In genomic region chr3:52313774-52314188, GRCh38 we compare ENCODE assay signal across 9 cellular contexts. TPM values are rescaled to one million over a fixed set of nuclear protein-coding genes. Genes with fewer than 3 reads are reported as not detected.
DNase-seq lines count a peak whose midpoint lies in the region; ATAC-seq, FAIRE-seq and TF ChIP-seq lines count a peak whose summit lies in the region.
"Had no signal": no experiment of that assay in that cellular context is flagged by ENCODE, and none has a peak within 500 bp of the region (broad histone marks: within the 10 kb centered on the region; RNA-seq: fewer than 3 reads in every experiment).

No MANE protein-coding gene starts in this region.

- H3K9me3 ChIP-seq in SK-N-SH (no peaks in the 10 kb centered on the region), HepG2 (ENCODE audit: low read length) (no peaks in the 10 kb centered on the region)
- H3K9me3 ChIP-seq: pancreas had no signal

- TF ChIP-seq POLR2A in HepG2 (IDR thresholded peaks at IDR 0.05; ENCODE audit: insufficient read depth in 1 of 2, low read depth in 2 of 2, low read length in 2 of 2), result no peak

- FAIRE-seq in HepG2 (lab: Jason Lieb, UNC), result no peak
- FAIRE-seq: pancreas had no signal

- TF ChIP-seq CTCF in SK-N-SH (IDR thresholded peaks at IDR 0.05) (no peak), HepG2 (CRISPR knock-in tag; IDR thresholded peaks at IDR 0.05) (no peak)

- POLR2A ChIA-PET in SK-N-SH (lab: Yijun Ruan, JAX) (no interaction called here), HepG2 (lab: Yijun Ruan, JAX) (interaction anchor here (0.9 kb wide), 1 partner anchor 76 kb away, joined by 3 read pairs; no protein-coding TSS in a partner anchor)

- no TSS peak for BruUV-seq in HepG2 (replicated peaks; lab: Mats Ljungman, UMichigan)

- in situ Hi-C loops in HepG2 (cut with HindIII; ENCODE audit: extremely low pct_ligation_motif_present, low pct_unique_long_range_greater_than_20kb), result no loop called here

- H3K27me3 ChIP-seq in SK-N-SH (ENCODE audit: insufficient read depth), result no peaks in the 10 kb centered on the region
- H3K27me3 ChIP-seq in HepG2 (ENCODE audit: control insufficient read depth in 1 of 2, insufficient read depth in 2 of 2, low read length in 2 of 2), result no peaks in the 10 kb centered on the region; a peak in 1 of 5 replicates
- H3K27me3 ChIP-seq: pancreas had no signal

- peaks cover 24 to 83% of the 10 kb centered on the region in 2 experiments for H3K4me1 ChIP-seq in SK-N-SH (ENCODE audit: control insufficient read depth in 1 of 2, insufficient read depth in 2 of 2, low read depth in 1 of 2, low read length in 1 of 2)
- H3K4me1 ChIP-seq in HepG2 (ENCODE audit: insufficient read depth, low read length), result peaks cover 27% of the 10 kb centered on the region
- H3K4me1 ChIP-seq: pancreas had no signal

- H3K4me2 ChIP-seq in SK-N-SH (peak overlapping the region; percentile 44; the same call in 1 of the 2 replicates), HepG2 (ENCODE audit: low read depth, low read length) (no peak overlapping the region)

- H3F3A ChIP-seq in SK-N-SH (replicated peaks; ENCODE audit: insufficient read depth), result no peaks in the 10 kb centered on the region

- H2AFZ ChIP-seq in SK-N-SH (ENCODE audit: low read depth), result peak overlapping the region; percentile 43; the same call in 1 of the 2 replicates
- no peak overlapping the region for H2AFZ ChIP-seq in HepG2 (ENCODE audit: low read length)

- WGBS in SK-N-SH (ENCODE audit: low lambda C conversion rate), result 33% methylated on average over 4 of the region's 4 CpGs
- WGBS in HepG2 (ENCODE audit: low lambda C conversion rate), result 47% methylated on average over 3 of the region's 4 CpGs

- H3K36me3 ChIP-seq in SK-N-SH (replicated peaks in 1 of 2; ENCODE audit: control insufficient read depth in 1 of 2, insufficient read depth in 2 of 2, low read length in 1 of 2) (no peaks in the 10 kb centered on the region), HepG2 (replicated peaks in 1 of 2; ENCODE audit: control insufficient read depth in 1 of 2, insufficient read depth in 2 of 2, low read length in 2 of 2) (no peaks in the 10 kb centered on the region)
- H3K36me3 ChIP-seq: pancreas had no signal

- H3K4me3 ChIP-seq in SK-N-SH (ENCODE audit: low read depth in 2 of 2, low read length in 1 of 2) (no peak overlapping the region), HepG2 (replicated peaks in 1 of 3; ENCODE audit: insufficient read depth in 1 of 3, low read depth in 2 of 3, low read length in 3 of 3) (no peak overlapping the region)
- H3K4me3 ChIP-seq: pancreas had no signal

- intact Hi-C loops in HepG2 (cut with micrococcal nuclease; ENCODE audit: unreplicated experiment), result no loop called here

- DNase-seq in A172 (ENCODE audit: low spot score) (peak; percentile 68), SK-N-SH (no peak), HepG2 (ENCODE audit: low spot score) (no peak), NCI-H2107 (lab: John Stamatoyannopoulos, UW) (no peak), cerebellar cortex (ENCODE audit: low spot score) (no peak), NCI-H1048 (lab: John Stamatoyannopoulos, UW) (no peak)

- H3K27ac ChIP-seq in SK-N-SH (ENCODE audit: low read depth in 2 of 2, low read length in 1 of 2), result peak overlapping the region; percentile 61 to 85
- H3K27ac ChIP-seq in HepG2 (ENCODE audit: extremely low read length, insufficient read depth, low read length), result no peak overlapping the region

- no peak for TF ChIP-seq EP300 in SK-N-SH (IDR thresholded peaks at IDR 0.05; ENCODE audit: borderline replicate concordance in 1 of 2, low read depth in 1 of 2, low read length in 1 of 2)
- TF ChIP-seq EP300 in HepG2 (IDR thresholded peaks at IDR 0.05; ENCODE audit: low read depth in 2 of 2, low read length in 2 of 2), result no peak
- TF ChIP-seq EP300 in HepG2 (CRISPR knock-in tag; IDR thresholded peaks at IDR 0.05; ENCODE audit: borderline replicate concordance), result no peak

- H3K9me2 ChIP-seq in SK-N-SH, result no peaks in the 10 kb centered on the region

- H3K79me2 ChIP-seq in SK-N-SH (ENCODE audit: insufficient read depth) (no peaks in the 10 kb centered on the region), HepG2 (ENCODE audit: insufficient read depth, low read length) (no peaks in the 10 kb centered on the region)

- TF ChIP-seq RAD21 in SK-N-SH (IDR thresholded peaks at IDR 0.05; ENCODE audit: low read length) (no peak), HepG2 (CRISPR knock-in tag; IDR thresholded peaks at IDR 0.05) (no peak)

- ATAC-seq in GM18907 (IDR thresholded peaks at IDR 0.05; ENCODE audit: unreplicated experiment) (peak; percentile 88), HG03039 (IDR thresholded peaks at IDR 0.05; ENCODE audit: unreplicated experiment) (peak; percentile 69), HepG2 (peak; percentile 13; the same call in 1 of the 3 replicates)

- H3K9ac ChIP-seq in SK-N-SH (peak overlapping the region; percentile 29; the same call in 1 of the 2 replicates), HepG2 (ENCODE audit: insufficient read depth, low read depth, low read length) (no peak overlapping the region)

- H4K20me1 ChIP-seq in SK-N-SH (ENCODE audit: insufficient read depth) (no peaks in the 10 kb centered on the region), HepG2 (ENCODE audit: insufficient read depth, low read length) (peaks cover 3% of the 10 kb centered on the region; the same call in 1 of the 2 replicates)

- CTCF ChIA-PET in SK-N-SH (lab: Yijun Ruan, JAX) (interaction anchor here (0.6 to 3.2 kb wide), 3 partner anchors 12 to 93 kb away, joined by 3 to 21 read pairs (median 3); no protein-coding TSS in a partner anchor), HepG2 (lab: Yijun Ruan, JAX; ENCODE audit: low intra/inter-chr PET ratio, low total read pairs) (no interaction called here)

RNA-seq across cellular contexts. Expression of gene DNAH1, which starts 2.3 kb away (rescaled TPM):
- 0.69 and 3.1 TPM in 2 replicates for total RNA-seq in A172 (2014; rRNA removed; shearing (Covaris generic))
- 5.1 and 6.7 TPM in 2 replicates for polyA plus RNA-seq in SK-N-SH (2012; rRNA removed)
- 1.2 and 1.4 TPM in 2 replicates for polyA plus RNA-seq in SK-N-SH (2012; cell fraction: cytosol; rRNA removed)
- polyA plus RNA-seq in SK-N-SH (2012; cell fraction: nucleus; rRNA removed), result 34.4 and 46.8 TPM in 2 replicates
- 0.42 and 0.64 TPM in 2 replicates for total RNA-seq in HepG2 (2016; rRNA removed; fragmentation: Illumina TruSeq; extraction: Trizol)
- under 0.01 and 0.35 TPM in 2 replicates for total RNA-seq in HepG2 (2016; cell fraction: cytosol; rRNA removed; fragmentation: Illumina TruSeq; extraction: Trizol; ENCODE audit: low read depth)
- total RNA-seq in HepG2 (2016; cell fraction: insoluble cytoplasmic fraction; rRNA removed; fragmentation: Illumina TruSeq; extraction: Trizol), result 0.18 and 0.74 TPM in 2 replicates
- 0.07 and 0.22 TPM in 2 replicates for total RNA-seq in HepG2 (2016; cell fraction: membrane; rRNA removed; fragmentation: Illumina TruSeq; extraction: Trizol)
- 1.7 and 2.1 TPM in 2 replicates for total RNA-seq in HepG2 (2016; cell fraction: nucleus; rRNA removed; fragmentation: Illumina TruSeq; extraction: Trizol)
- 3.5 and 4.8 TPM in 2 replicates for polyA plus RNA-seq in HepG2 (2011; rRNA removed)
- 0.85 and 1.5 TPM in 2 replicates for polyA plus RNA-seq in HepG2 (2011; cell fraction: cytosol; rRNA removed)
- polyA plus RNA-seq in HepG2 (2011; cell fraction: nucleus; rRNA removed), result 32.0 and 33.0 TPM in 2 replicates
- 2.0 and 3.0 TPM in 2 replicates for polyA plus RNA-seq in HepG2 (2012)
- polyA plus RNA-seq in HepG2 (2016; cell fraction: cytosol; fragmentation: Illumina TruSeq; extraction: Trizol; ENCODE audit: low read depth), result 0.07 TPM in 1 of 2 replicates, not detected in the other
- 0.13 and 0.34 TPM in 2 replicates for polyA plus RNA-seq in HepG2 (2016; cell fraction: insoluble cytoplasmic fraction; fragmentation: Illumina TruSeq; extraction: Trizol; ENCODE audit: low read depth)
- polyA plus RNA-seq in HepG2 (2016; cell fraction: membrane; fragmentation: Illumina TruSeq; extraction: Trizol; ENCODE audit: low read depth), result 0.09 and 0.14 TPM in 2 replicates
- 1.9 and 2.5 TPM in 2 replicates for polyA plus RNA-seq in HepG2 (2016; cell fraction: nucleus; fragmentation: Illumina TruSeq; extraction: Trizol; ENCODE audit: insufficient read depth, low read depth)
- polyA minus RNA-seq in HepG2 (2011; rRNA and poly(A)+ RNA removed; ENCODE audit: low replicate concordance), result 8.3 and 11.0 TPM in 2 replicates
- 0.35 and 0.99 TPM in 2 replicates for polyA minus RNA-seq in HepG2 (2011; cell fraction: cytosol; rRNA and poly(A)+ RNA removed)
- 12.2 and 14.8 TPM in 2 replicates for polyA minus RNA-seq in HepG2 (2011; cell fraction: nucleus; rRNA and poly(A)+ RNA removed)

RNA-seq across cellular contexts. Expression of gene GLYCTK, which starts 26.2 kb away (rescaled TPM):
- 5.4 and 6.8 TPM in 2 replicates for total RNA-seq in A172 (2014; rRNA removed; shearing (Covaris generic))
- polyA plus RNA-seq in SK-N-SH (2012; rRNA removed) (16.8 and 18.8 TPM in 2 replicates), HepG2 (2011; rRNA removed) (70.0 and 102 TPM in 2 replicates)
- polyA plus RNA-seq in SK-N-SH (2012; cell fraction: cytosol; rRNA removed), result 4.5 and 7.4 TPM in 2 replicates
- polyA plus RNA-seq in SK-N-SH (2012; cell fraction: nucleus; rRNA removed), result 76.2 and 100 TPM in 2 replicates
- total RNA-seq in HepG2 (2016; rRNA removed; fragmentation: Illumina TruSeq; extraction: Trizol), result 91.7 and 126 TPM in 2 replicates
- total RNA-seq in HepG2 (2016; cell fraction: cytosol; rRNA removed; fragmentation: Illumina TruSeq; extraction: Trizol; ENCODE audit: low read depth), result 33.8 and 34.0 TPM in 2 replicates
- total RNA-seq in HepG2 (2016; cell fraction: insoluble cytoplasmic fraction; rRNA removed; fragmentation: Illumina TruSeq; extraction: Trizol), result 89.0 and 132 TPM in 2 replicates
- total RNA-seq in HepG2 (2016; cell fraction: membrane; rRNA removed; fragmentation: Illumina TruSeq; extraction: Trizol), result 68.4 and 70.3 TPM in 2 replicates
- 155 and 170 TPM in 2 replicates for total RNA-seq in HepG2 (2016; cell fraction: nucleus; rRNA removed; fragmentation: Illumina TruSeq; extraction: Trizol)
- polyA plus RNA-seq in HepG2 (2011; cell fraction: cytosol; rRNA removed), result 57.2 and 86.0 TPM in 2 replicates
- polyA plus RNA-seq in HepG2 (2011; cell fraction: nucleus; rRNA removed), result 489 and 498 TPM in 2 replicates
- polyA plus RNA-seq in HepG2 (2012), result 41.5 and 43.2 TPM in 2 replicates
- 21.7 and 24.0 TPM in 2 replicates for polyA plus RNA-seq in HepG2 (2016; cell fraction: cytosol; fragmentation: Illumina TruSeq; extraction: Trizol; ENCODE audit: low read depth)
- 64.0 and 68.6 TPM in 2 replicates for polyA plus RNA-seq in HepG2 (2016; cell fraction: insoluble cytoplasmic fraction; fragmentation: Illumina TruSeq; extraction: Trizol; ENCODE audit: low read depth)
- polyA plus RNA-seq in HepG2 (2016; cell fraction: membrane; fragmentation: Illumina TruSeq; extraction: Trizol; ENCODE audit: low read depth), result 44.9 and 46.0 TPM in 2 replicates
- polyA plus RNA-seq in HepG2 (2016; cell fraction: nucleus; fragmentation: Illumina TruSeq; extraction: Trizol; ENCODE audit: insufficient read depth, low read depth), result 216 and 226 TPM in 2 replicates
- 13.9 and 184 TPM in 2 replicates for polyA minus RNA-seq in HepG2 (2011; rRNA and poly(A)+ RNA removed; ENCODE audit: low replicate concordance)
- 18.4 and 23.4 TPM in 2 replicates for polyA minus RNA-seq in HepG2 (2011; cell fraction: cytosol; rRNA and poly(A)+ RNA removed)
- polyA minus RNA-seq in HepG2 (2011; cell fraction: nucleus; rRNA and poly(A)+ RNA removed), result 164 and 185 TPM in 2 replicates

RNA-seq across cellular contexts. Expression of gene WDR82, which starts 35.3 kb away (rescaled TPM):
- 42.0 and 46.2 TPM in 2 replicates for total RNA-seq in A172 (2014; rRNA removed; shearing (Covaris generic))
- 41.2 and 57.8 TPM in 2 replicates for polyA plus RNA-seq in SK-N-SH (2012; rRNA removed)
- 55.6 and 67.2 TPM in 2 replicates for polyA plus RNA-seq in SK-N-SH (2012; cell fraction: cytosol; rRNA removed)
- polyA plus RNA-seq in SK-N-SH (2012; cell fraction: nucleus; rRNA removed), result 11.1 and 24.5 TPM in 2 replicates
- 59.5 and 62.0 TPM in 2 replicates for total RNA-seq in HepG2 (2016; rRNA removed; fragmentation: Illumina TruSeq; extraction: Trizol)
- total RNA-seq in HepG2 (2016; cell fraction: cytosol; rRNA removed; fragmentation: Illumina TruSeq; extraction: Trizol; ENCODE audit: low read depth), result 6.3 and 6.7 TPM in 2 replicates
- total RNA-seq in HepG2 (2016; cell fraction: insoluble cytoplasmic fraction; rRNA removed; fragmentation: Illumina TruSeq; extraction: Trizol), result 58.9 and 60.5 TPM in 2 replicates
- 27.7 and 28.8 TPM in 2 replicates for total RNA-seq in HepG2 (2016; cell fraction: membrane; rRNA removed; fragmentation: Illumina TruSeq; extraction: Trizol)
- 32.4 and 32.6 TPM in 2 replicates for total RNA-seq in HepG2 (2016; cell fraction: nucleus; rRNA removed; fragmentation: Illumina TruSeq; extraction: Trizol)
- 39.1 and 41.9 TPM in 2 replicates for polyA plus RNA-seq in HepG2 (2011; rRNA removed)
- 23.5 and 37.7 TPM in 2 replicates for polyA plus RNA-seq in HepG2 (2011; cell fraction: cytosol; rRNA removed)
- polyA plus RNA-seq in HepG2 (2011; cell fraction: nucleus; rRNA removed), result 10.7 and 14.5 TPM in 2 replicates
- 48.3 and 52.2 TPM in 2 replicates for polyA plus RNA-seq in HepG2 (2012)
- 3.6 and 4.2 TPM in 2 replicates for polyA plus RNA-seq in HepG2 (2016; cell fraction: cytosol; fragmentation: Illumina TruSeq; extraction: Trizol; ENCODE audit: low read depth)
- polyA plus RNA-seq in HepG2 (2016; cell fraction: insoluble cytoplasmic fraction; fragmentation: Illumina TruSeq; extraction: Trizol; ENCODE audit: low read depth), result 60.6 and 66.1 TPM in 2 replicates
- 13.9 and 15.0 TPM in 2 replicates for polyA plus RNA-seq in HepG2 (2016; cell fraction: membrane; fragmentation: Illumina TruSeq; extraction: Trizol; ENCODE audit: low read depth)
- 38.8 and 40.8 TPM in 2 replicates for polyA plus RNA-seq in HepG2 (2016; cell fraction: nucleus; fragmentation: Illumina TruSeq; extraction: Trizol; ENCODE audit: insufficient read depth, low read depth)
- polyA minus RNA-seq in HepG2 (2011; rRNA and poly(A)+ RNA removed; ENCODE audit: low replicate concordance), result 52.7 and 77.7 TPM in 2 replicates
- polyA minus RNA-seq in HepG2 (2011; cell fraction: cytosol; rRNA and poly(A)+ RNA removed), result 29.3 and 33.9 TPM in 2 replicates
- 28.7 and 33.2 TPM in 2 replicates for polyA minus RNA-seq in HepG2 (2011; cell fraction: nucleus; rRNA and poly(A)+ RNA removed)

Comparison
In these comparisons a context has a peak if more than half of its experiments do, and no peak if none do; other contexts are left out.
1. ATAC-seq: peak in every context shown above with its lines; median percentile 88 in GM18907; 69 in HG03039; 13 in HepG2.